1 cellular context compared by ENCODE assay signal in the genomic region with DNA sequence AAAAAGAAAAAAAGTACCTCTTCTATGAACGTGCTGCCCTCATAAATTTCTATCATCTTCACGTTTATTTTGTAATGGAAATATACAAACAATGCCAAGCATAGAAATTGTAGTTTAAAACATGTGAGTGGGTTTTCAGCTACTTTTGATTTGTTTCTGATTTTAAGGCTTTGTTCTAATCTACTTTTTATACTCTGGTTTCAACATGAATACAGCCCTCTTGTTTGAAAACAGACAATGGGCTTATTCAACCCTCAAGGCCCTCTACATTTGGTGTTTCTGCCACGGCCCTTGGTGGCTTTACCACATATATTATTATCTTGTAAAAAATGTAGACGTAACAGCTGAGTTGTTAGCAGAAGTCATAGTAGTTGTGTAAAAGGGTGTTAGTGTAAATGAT.
TF ChIP-seq lines count a peak whose summit lies in the region.

No MANE protein-coding gene starts in this region.

TF ChIP-seq in HEK293T, 16 proteins besides CTCF, POLR2A, EP300 and RAD21 (continued from another document):
- TF ChIP-seq FOXA1 (IDR thresholded peaks at IDR 0.05) (no peak), HDGF (IDR thresholded peaks at IDR 0.05; ENCODE audit: borderline replicate concordance) (no peak), BHLHE40 (IDR thresholded peaks at IDR 0.05; ENCODE audit: borderline replicate concordance) (no peak), CTBP1 (IDR thresholded peaks at IDR 0.05; ENCODE audit: borderline replicate concordance) (no peak), ARNT (IDR thresholded peaks at IDR 0.05) (no peak), LEF1 (IDR thresholded peaks at IDR 0.05; ENCODE audit: borderline replicate concordance) (no peak), PKNOX1 (IDR thresholded peaks at IDR 0.05) (no peak), ELF4 (IDR thresholded peaks at IDR 0.05) (no peak), ZNF384 (IDR thresholded peaks at IDR 0.05) (no peak), TARDBP (IDR thresholded peaks at IDR 0.05) (no peak), FOXM1 (IDR thresholded peaks at IDR 0.05; ENCODE audit: borderline replicate concordance) (no peak), FOXK2 (IDR thresholded peaks at IDR 0.05) (no peak), NFRKB (IDR thresholded peaks at IDR 0.05) (no peak)
TF ChIP-seq in HEK293T: peak in this region for 0.
